In genomic region chr3:45692866-45693265, GRCh38 we compare ENCODE assay signal across 18 cellular contexts. TPM values are rescaled to one million over a fixed set of nuclear protein-coding genes. Genes with fewer than 3 reads are reported as not detected.
DNase-seq lines count a peak whose midpoint lies in the region; ATAC-seq, FAIRE-seq and TF ChIP-seq lines count a peak whose summit lies in the region.
"Had no signal": no experiment of that assay in that cellular context is flagged by ENCODE, and none has a peak within 500 bp of the region (broad histone marks: within the 10 kb centered on the region; RNA-seq: fewer than 3 reads in every experiment).

No MANE protein-coding gene starts in this region.

- no peaks in the 10 kb centered on the region for H3K9me2 ChIP-seq in OCI-LY7 (ENCODE audit: insufficient read depth, low read length)

- no peak for FAIRE-seq in HTR-8/SVneo (lab: Jason Lieb, UNC)

- no peak overlapping the region for H2AFZ ChIP-seq in OCI-LY7 (ENCODE audit: low read length)
- H2AFZ ChIP-seq: hepatocyte had no signal

- peaks cover 82% of the 10 kb centered on the region for H3K79me2 ChIP-seq in OCI-LY7 (ENCODE audit: insufficient read depth, low read depth, low read length)

- no peaks in the 10 kb centered on the region for H3K27me3 Mint-ChIP-seq in activated T-cell treated with anti-CD3 and anti-CD28 coated beads, Interleukin-2, amount 50 U/mL, for 72 hours (ENCODE audit: low read depth)
- H3K27me3 Mint-ChIP-seq in brain = peaks cover 15% of the 10 kb centered on the region

- 76 to 91% (median 80%) methylated on average over 3 of the region's 3 CpGs for WGBS in spleen, 5 donors

- peaks cover 76% of the 10 kb centered on the region for H3K4me1 Mint-ChIP-seq in activated T-cell treated with anti-CD3 and anti-CD28 coated beads, Interleukin-2, amount 50 U/mL, for 72 hours (ENCODE audit: low read depth)
- H3K4me1 Mint-ChIP-seq in brain = peaks cover 55% of the 10 kb centered on the region

- no peaks in the 10 kb centered on the region for H3K27me3 ChIP-seq in spleen (replicated peaks in 1 of 7)
- no peaks in the 10 kb centered on the region for H3K27me3 ChIP-seq in H7 (ENCODE audit: control insufficient read depth, insufficient read depth, low read length)
- H3K27me3 ChIP-seq: breast epithelium, hepatocyte, stomach, vagina had no signal

- ATAC-seq in activated T-cell treated with anti-CD3 and anti-CD28 coated beads, Interleukin-2, amount 50 U/mL, for 72 hours (replicated peaks in 1 of 2) = no peak
- ATAC-seq: activated CD4-positive, CD25-positive, alpha-beta regulatory T cell treated with anti-CD3 and anti-CD28 coated beads, Interleukin-2, amount 50 U/mL, for 24 hours had no signal

- H3K9me3 ChIP-seq in OCI-LY7 (ENCODE audit: low read length) (no peaks in the 10 kb centered on the region), spleen (no peaks in the 10 kb centered on the region)
- H3K9me3 ChIP-seq: breast epithelium, stomach, vagina had no signal

- DNase-seq in activated T-cell treated with anti-CD3 and anti-CD28 coated beads, Interleukin-2, amount 50 U/mL, for 72 hours = no peak
- no peak for DNase-seq in activated T-cell treated with anti-CD3 and anti-CD28 coated beads, Interleukin-2, amount 50 U/mL, for 48 hours
- DNase-seq in OCI-LY7 (ENCODE audit: low spot score) (no peak), spleen (no peak), HTR-8/SVneo (ENCODE audit: insufficient read length, low spot score) (no peak), DMS79 treated with DMSO at 0.1 percent for 48 hours (lab: John Stamatoyannopoulos, UW) (no peak), H7 (no peak)
- DNase-seq: Calu3, MV-4-11, stomach, SW 1271 had no signal

- H3K4me2 ChIP-seq in OCI-LY7 (ENCODE audit: low read length) = peak overlapping the region; percentile 97; the same call in 1 of the 2 replicates
- H3K4me2 ChIP-seq: smooth muscle cell had no signal

- H3K4me1 ChIP-seq in OCI-LY7 (ENCODE audit: insufficient read depth, low read length, poor library complexity, severe bottlenecking) = peaks cover 38% of the 10 kb centered on the region
- H3K4me1 ChIP-seq in spleen = peaks cover 44 to 92% (median 76%) of the 10 kb centered on the region in 6 donors

- CTCF ChIA-PET in OCI-LY7 (lab: Charles Lee; ENCODE audit: unreplicated experiment) = interaction anchor here (0.5 kb wide), 1 partner anchor 57 kb away, joined by 4 read pairs; no protein-coding TSS in a partner anchor

- H3K4me3 Mint-ChIP-seq in activated T-cell treated with anti-CD3 and anti-CD28 coated beads, Interleukin-2, amount 50 U/mL, for 72 hours = peak overlapping the region; percentile 87 to 92
- peak overlapping the region in 4 of 5 experiments; percentile 21 to 80 (median 28) for H3K4me3 Mint-ChIP-seq in brain

- H3K4me3 ChIP-seq in OCI-LY7 (ENCODE audit: low read depth, low read length, poor library complexity, severe bottlenecking) (no peak overlapping the region), spleen (no peak overlapping the region), H7 (ENCODE audit: insufficient read depth, low read depth, low read length) (no peak overlapping the region)
- H3K4me3 ChIP-seq: breast epithelium, hepatocyte, smooth muscle cell, stomach, vagina had no signal

- H3K27ac ChIP-seq in OCI-LY7 (ENCODE audit: low read depth, low read length, poor library complexity, severe bottlenecking) (no peak overlapping the region), spleen (peak overlapping the region; percentile 1 to 97 (median 68))
- H3K27ac ChIP-seq: breast epithelium, hepatocyte, RWPE1, stomach, vagina had no signal

- TF ChIP-seq POLR2A in spleen (IDR thresholded peaks at IDR 0.05) = no peak

- intact Hi-C loops in OCI-LY7 (cut with micrococcal nuclease; ENCODE audit: unreplicated experiment) (no loop called here), spleen (cut with DNase I; ENCODE audit: low total_unique reads) (no loop called here)

- peaks cover 46% of the 10 kb centered on the region for H3K36me3 ChIP-seq in OCI-LY7 (ENCODE audit: insufficient read depth, low read length)
- H3K36me3 ChIP-seq in spleen = peaks cover 0 to 33% (median 5%) of the 10 kb centered on the region in 6 donors
- no peaks in the 10 kb centered on the region; the same call in none of the 2 replicates for H3K36me3 ChIP-seq in H7 (replicated peaks; ENCODE audit: control insufficient read depth, insufficient read depth, low read length)
- H3K36me3 ChIP-seq: breast epithelium, vagina had no signal

- no peaks in the 10 kb centered on the region for H3K9me3 Mint-ChIP-seq in activated T-cell treated with anti-CD3 and anti-CD28 coated beads, Interleukin-2, amount 50 U/mL, for 72 hours
- peaks cover 0 to 7% (median 0%) of the 10 kb centered on the region in 5 experiments for H3K9me3 Mint-ChIP-seq in brain

- no TSS peak for BruUV-seq in OCI-LY7 (replicated peaks; lab: Mats Ljungman, UMichigan)

- H3K27ac Mint-ChIP-seq in activated T-cell treated with anti-CD3 and anti-CD28 coated beads, Interleukin-2, amount 50 U/mL, for 72 hours = peak overlapping the region; percentile 97
- peak overlapping the region in 2 of 5 experiments; percentile 40 to 59 for H3K27ac Mint-ChIP-seq in brain

- TF ChIP-seq CTCF in OCI-LY7 (conservative IDR thresholded peaks at IDR 0.05; ENCODE audit: low read length) (no peak), brain (conservative IDR thresholded peaks at IDR 0.05) (no peak), spleen (IDR thresholded peaks at IDR 0.05 in 8 of 11, conservative IDR thresholded peaks at IDR 0.05 in 3 of 11) (no peak)

- peaks cover 24 to 43% of the 10 kb centered on the region in 2 donors for H3K36me3 Mint-ChIP-seq in activated T-cell treated with anti-CD3 and anti-CD28 coated beads, Interleukin-2, amount 50 U/mL, for 72 hours (ENCODE audit: insufficient read depth in 2 of 2)
- peaks cover 36% of the 10 kb centered on the region for H3K36me3 Mint-ChIP-seq in brain

- POLR2A ChIA-PET in OCI-LY7 (lab: Charles Lee) = no interaction called here

- peaks cover 6% of the 10 kb centered on the region; the same call in 1 of the 2 replicates for H4K20me1 ChIP-seq in OCI-LY7 (ENCODE audit: insufficient read depth, low read length)

RNA-seq across cellular contexts. Expression of gene SACM1L, which starts 3.7 kb away (rescaled TPM):
- total RNA-seq in activated T-cell treated with anti-CD3 and anti-CD28 coated beads, Interleukin-2, amount 50 U/mL, for 72 hours = 10 to 100 TPM; 77.1 to 78.4 TPM
- total RNA-seq in OCI-LY7 (2014; rRNA removed; shearing (Covaris generic)) = 35.5 and 35.9 TPM in 2 replicates
- total RNA-seq in OCI-LY7 (2022) = 54.9 and 59.4 TPM in 2 replicates
- polyA plus RNA-seq in brain (ENCODE audit: insufficient read depth, low read depth, low replicate concordance) = 9.9 TPM
- 10 to 100 TPM; 55.5 to 93.7 (median 67.5) TPM for total RNA-seq in spleen
- polyA plus RNA-seq in spleen = 10 to 100 TPM; 21.0 to 28.2 (median 27.9) TPM
- total RNA-seq in H7 (2014; rRNA removed; shearing (Covaris generic)) = 31.2 and 50.9 TPM in 2 replicates
